29 cellular contexts compared by ENCODE assay signal in the genomic region with DNA sequence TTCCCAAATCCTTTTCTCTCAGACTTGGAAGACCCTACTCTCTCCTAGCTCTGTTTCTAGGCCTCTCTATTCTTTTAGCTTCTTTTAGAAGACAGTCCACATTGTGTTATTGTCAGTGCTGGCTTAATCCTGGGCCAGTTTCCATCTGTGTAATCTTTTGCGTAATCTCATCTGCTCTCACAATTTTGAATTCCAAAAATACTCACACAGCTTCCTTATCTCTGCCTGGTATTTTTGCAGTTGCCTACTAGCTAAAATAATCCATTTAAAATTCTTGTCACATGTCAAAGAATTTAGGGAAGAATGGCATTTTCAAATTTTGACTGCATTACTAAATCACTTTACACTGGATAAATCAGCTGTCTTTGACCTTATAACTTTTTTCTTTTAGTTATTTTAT.
DNase-seq lines count a peak whose midpoint lies in the region; ATAC-seq and TF ChIP-seq lines count a peak whose summit lies in the region.
"Had no signal": no experiment of that assay in that cellular context is flagged by ENCODE, and none has a peak within 500 bp of the region (broad histone marks: within the 10 kb centered on the region; RNA-seq: fewer than 3 reads in every experiment).

No MANE protein-coding gene starts in this region.

- peaks cover 12% of the 10 kb centered on the region for H3K4me1 Mint-ChIP-seq in MCF 10A (ENCODE audit: insufficient read depth, unreplicated experiment)
- H3K4me1 Mint-ChIP-seq in T-helper 2 cell treated with Interferon-gamma antibody and Interleukin-4, amounts not matched to agents 5 μg/mL and 100 μg/mL, for 36 hours (ENCODE audit: low read depth): no peaks in the 10 kb centered on the region
- H3K4me1 Mint-ChIP-seq: activated CD4-positive, alpha-beta T cell treated with anti-CD3 and anti-CD28 coated beads, Interleukin-2, amount 10 ng/mL, durations not matched to agents 7 days and 5 days; B cell; stimulated activated memory B cell treated with anti-CD40 and anti-IgM and Interleukin-4, amounts not matched to agents 10 μg/mL and 1 μg/mL and 100 μg/mL, for 72 hours had no signal

- H3K27ac ChIP-seq in breast epithelium (no peak overlapping the region), caudate nucleus (ENCODE audit: low read depth, low read length) (peak overlapping the region; percentile 77)
- H3K27ac ChIP-seq: body of pancreas, coronary artery, foreskin keratinocyte, HL-60, suprapubic skin, uterus had no signal

- intact Hi-C loops in MCF 10A (cut with micrococcal nuclease) (no loop called here), breast epithelium (cut with DNase I; ENCODE audit: low total_unique reads) (no loop called here)

- H3K4me3 Mint-ChIP-seq in MCF 10A (ENCODE audit: unreplicated experiment): no peak overlapping the region
- no peak overlapping the region for H3K4me3 Mint-ChIP-seq in T-helper 2 cell treated with Interferon-gamma antibody and Interleukin-4, amounts not matched to agents 5 μg/mL and 100 μg/mL, for 36 hours
- H3K4me3 Mint-ChIP-seq: activated CD4-positive, alpha-beta T cell treated with anti-CD3 and anti-CD28 coated beads, Interleukin-2, amount 10 ng/mL, durations not matched to agents 7 days and 5 days; activated T-cell treated with anti-CD3 and anti-CD28 coated beads, Interleukin-2, amount 50 U/mL, for 4 hours; B cell; CD8-positive, alpha-beta T cell; effector memory CD8-positive, alpha-beta T cell; HFFc6; stimulated activated memory B cell treated with anti-CD40 and anti-IgM and Interleukin-4, amounts not matched to agents 10 μg/mL and 1 μg/mL and 100 μg/mL, for 72 hours had no signal

- H3K36me3 ChIP-seq in breast epithelium: no peaks in the 10 kb centered on the region
- H3K36me3 ChIP-seq: suprapubic skin, uterus had no signal

- no peak overlapping the region for H3K4me3 ChIP-seq in breast epithelium
- H3K4me3 ChIP-seq: body of pancreas, coronary artery, suprapubic skin, uterus had no signal

- peak; percentile 9 for DNase-seq in MCF 10A (ENCODE audit: unreplicated experiment)
- DNase-seq in breast epithelium (ENCODE audit: low spot score in 2 of 2): no peak
- DNase-seq in caudate nucleus (lab: John Stamatoyannopoulos, UW): peak in 1 of 61 donors; percentile 0
- DNase-seq in midbrain (lab: John Stamatoyannopoulos, UW): peak; percentile 25
- no peak for DNase-seq in T-helper 2 cell treated with Interferon-gamma antibody and Interleukin-4, amounts not matched to agents 5 μg/mL and 100 μg/mL, for 36 hours (ENCODE audit: low spot score)
- no peak for DNase-seq in kidney glomerular epithelial cell (lab: John Stamatoyannopoulos, UW)
- DNase-seq in NCI-H1105 treated with DMSO at 0.1 percent for 48 hours (lab: John Stamatoyannopoulos, UW): no peak
- DNase-seq: activated CD4-positive, alpha-beta T cell treated with anti-CD3 and anti-CD28 coated beads, Interleukin-2, amount 10 ng/mL, durations not matched to agents 7 days and 5 days; activated T-cell treated with anti-CD3 and anti-CD28 coated beads, Interleukin-2, amount 50 U/mL, for 4 hours; body of pancreas; CD8-positive, alpha-beta T cell; effector memory CD8-positive, alpha-beta T cell; erythroblast; foreskin keratinocyte; HFFc6; mesenchymal stem cell; NCI-H1694 treated with DMSO at 0.1 percent for 48 hours; NCI-H524 treated with DMSO at 0.1 percent for 48 hours; stimulated activated CD4-positive, alpha-beta T cell treated with anti-CD3 and anti-CD28 coated beads, Interleukin-4, amount 100 ng/mL, for 4 hours; T-helper 2 cell; uterus had no signal

- TF ChIP-seq CTCF in MCF 10A (IDR thresholded peaks at IDR 0.05; ENCODE audit: unreplicated experiment): no peak
- no peak for TF ChIP-seq CTCF in breast epithelium (IDR thresholded peaks at IDR 0.05)

- peaks cover 6% of the 10 kb centered on the region for H3K9me3 Mint-ChIP-seq in MCF 10A (ENCODE audit: unreplicated experiment)
- no peaks in the 10 kb centered on the region for H3K9me3 Mint-ChIP-seq in T-helper 2 cell treated with Interferon-gamma antibody and Interleukin-4, amounts not matched to agents 5 μg/mL and 100 μg/mL, for 36 hours
- H3K9me3 Mint-ChIP-seq: activated CD4-positive, alpha-beta T cell treated with anti-CD3 and anti-CD28 coated beads, Interleukin-2, amount 10 ng/mL, durations not matched to agents 7 days and 5 days; activated T-cell treated with anti-CD3 and anti-CD28 coated beads, Interleukin-2, amount 50 U/mL, for 4 hours; CD8-positive, alpha-beta T cell; effector memory CD8-positive, alpha-beta T cell; stimulated activated memory B cell treated with anti-CD40 and anti-IgM and Interleukin-4, amounts not matched to agents 10 μg/mL and 1 μg/mL and 100 μg/mL, for 72 hours had no signal

- H3K4me1 ChIP-seq in breast epithelium: no peaks in the 10 kb centered on the region
- H3K4me1 ChIP-seq: body of pancreas, foreskin keratinocyte, suprapubic skin, uterus had no signal

- H3K27me3 ChIP-seq in breast epithelium: no peaks in the 10 kb centered on the region
- H3K27me3 ChIP-seq: body of pancreas, foreskin keratinocyte, suprapubic skin, uterus had no signal

- CTCF ChIA-PET in MCF 10A (lab: Yijun Ruan, JAX): interaction anchor here (0.8 kb wide), 1 partner anchor 13 kb away, joined by 3 read pairs; no protein-coding TSS in a partner anchor

- no peaks in the 10 kb centered on the region for H3K27me3 Mint-ChIP-seq in MCF 10A (ENCODE audit: insufficient read depth, unreplicated experiment)
- peaks cover 13% of the 10 kb centered on the region for H3K27me3 Mint-ChIP-seq in T-helper 2 cell treated with Interferon-gamma antibody and Interleukin-4, amounts not matched to agents 5 μg/mL and 100 μg/mL, for 36 hours (ENCODE audit: low read depth)
- H3K27me3 Mint-ChIP-seq: progenitor cell of endocrine pancreas; stimulated activated memory B cell treated with anti-CD40 and anti-IgM and Interleukin-4, amounts not matched to agents 10 μg/mL and 1 μg/mL and 100 μg/mL, for 72 hours had no signal

- BruUV-seq in MCF 10A (replicated peaks; lab: Mats Ljungman, UMichigan): no TSS peak

- no peak for TF ChIP-seq POLR2A in breast epithelium (IDR thresholded peaks at IDR 0.05)

- peak overlapping the region; percentile 17 for H3K27ac Mint-ChIP-seq in MCF 10A (ENCODE audit: low read depth, unreplicated experiment)
- no peak overlapping the region for H3K27ac Mint-ChIP-seq in T-helper 2 cell treated with Interferon-gamma antibody and Interleukin-4, amounts not matched to agents 5 μg/mL and 100 μg/mL, for 36 hours
- H3K27ac Mint-ChIP-seq: activated CD4-positive, alpha-beta T cell treated with anti-CD3 and anti-CD28 coated beads, Interleukin-2, amount 10 ng/mL, durations not matched to agents 7 days and 5 days; B cell; CD8-positive, alpha-beta T cell; effector memory CD8-positive, alpha-beta T cell; HFFc6; progenitor cell of endocrine pancreas; stimulated activated memory B cell treated with anti-CD40 and anti-IgM and Interleukin-4, amounts not matched to agents 10 μg/mL and 1 μg/mL and 100 μg/mL, for 72 hours had no signal

- no peaks in the 10 kb centered on the region for H3K36me3 Mint-ChIP-seq in MCF 10A (ENCODE audit: insufficient read depth, unreplicated experiment)
- H3K36me3 Mint-ChIP-seq in T-helper 2 cell treated with Interferon-gamma antibody and Interleukin-4, amounts not matched to agents 5 μg/mL and 100 μg/mL, for 36 hours (ENCODE audit: low read depth): no peaks in the 10 kb centered on the region
- H3K36me3 Mint-ChIP-seq: CD8-positive, alpha-beta T cell; stimulated activated memory B cell treated with anti-CD40 and anti-IgM and Interleukin-4, amounts not matched to agents 10 μg/mL and 1 μg/mL and 100 μg/mL, for 72 hours had no signal

- POLR2A ChIA-PET in MCF 10A (lab: Yijun Ruan, JAX): interaction anchor here (0.8 kb wide), 1 partner anchor 76 kb away, joined by 3 read pairs; no protein-coding TSS in a partner anchor

- ATAC-seq in GM19035 (IDR thresholded peaks at IDR 0.05; ENCODE audit: unreplicated experiment): no peak
- ATAC-seq: activated T-cell treated with anti-CD3 and anti-CD28 coated beads, Interleukin-2, amount 50 U/mL, for 4 hours; body of pancreas; CD8-positive, alpha-beta T cell; effector memory CD8-positive, alpha-beta T cell; foreskin keratinocyte; sciatic nerve; stimulated activated memory B cell treated with anti-CD40 and anti-IgM and Interleukin-4, amounts not matched to agents 10 μg/mL and 1 μg/mL and 100 μg/mL, for 72 hours had no signal

- H3K9me3 ChIP-seq in breast epithelium: peaks cover 0 to 3% of the 10 kb centered on the region in 2 donors
- H3K9me3 ChIP-seq: body of pancreas, suprapubic skin, uterus had no signal

Comparison
In these comparisons a context has a peak if more than half of its experiments do, and no peak if none do; other contexts are left out.
1. DNase-seq: peak in MCF 10A (single experiment) and midbrain (single experiment); none in breast epithelium (0 of 2), T-helper 2 cell treated with Interferon-gamma antibody and Interleukin-4, amounts not matched to agents 5 μg/mL and 100 μg/mL, for 36 hours (single experiment), kidney glomerular epithelial cell (single experiment) and NCI-H1105 treated with DMSO at 0.1 percent for 48 hours (single experiment).